19 cellular contexts compared by ENCODE assay signal in genomic region chr5:82808960-82809359, GRCh38.
"Had no signal": no experiment of that assay in that cellular context is flagged by ENCODE, and none has a peak within 500 bp of the region (broad histone marks: within the 10 kb centered on the region; RNA-seq: fewer than 3 reads in every experiment).

No MANE protein-coding gene starts in this region.

- H3K27ac ChIP-seq: ascending aorta, dorsolateral prefrontal cortex, skin epidermis, testis had no signal

- ATAC-seq: activated T-cell treated with anti-CD3 and anti-CD28 coated beads, Interleukin-2, amount 50 U/mL, for 72 hours; stimulated activated memory B cell treated with anti-CD40 and anti-IgM and Interleukin-4, amounts not matched to agents 10 μg/mL and 1 μg/mL and 100 μg/mL, for 72 hours had no signal

- H3K4me3 ChIP-seq: ascending aorta, dorsolateral prefrontal cortex, skin epidermis, testis had no signal

- H3K27me3 ChIP-seq: ascending aorta, dorsolateral prefrontal cortex, testis had no signal

- H3K27ac Mint-ChIP-seq: activated naive CD4-positive, alpha-beta T cell treated with anti-CD3 and anti-CD28 coated beads, Interleukin-2, amount 50 U/mL, for 24 hours; activated T-cell treated with anti-CD3 and anti-CD28 coated beads, Interleukin-2, amount 50 U/mL, for 72 hours; memory B cell; progenitor cell of endocrine pancreas; stimulated activated memory B cell treated with anti-CD40 and anti-IgM and Interleukin-4, amounts not matched to agents 10 μg/mL and 1 μg/mL and 100 μg/mL, for 72 hours; type B pancreatic cell had no signal

- H3K36me3 ChIP-seq: ascending aorta had no signal

- H3K27me3 Mint-ChIP-seq: activated naive CD4-positive, alpha-beta T cell treated with anti-CD3 and anti-CD28 coated beads, Interleukin-2, amount 50 U/mL, for 24 hours; memory B cell; progenitor cell of endocrine pancreas; stimulated activated memory B cell treated with anti-CD40 and anti-IgM and Interleukin-4, amounts not matched to agents 10 μg/mL and 1 μg/mL and 100 μg/mL, for 72 hours; type B pancreatic cell had no signal

- H3K9me3 ChIP-seq: ascending aorta, testis had no signal

- H3K4me3 Mint-ChIP-seq: activated naive CD4-positive, alpha-beta T cell treated with anti-CD3 and anti-CD28 coated beads, Interleukin-2, amount 50 U/mL, for 24 hours; activated T-cell treated with anti-CD3 and anti-CD28 coated beads, Interleukin-2, amount 50 U/mL, for 72 hours; memory B cell; neural crest cell; stimulated activated memory B cell treated with anti-CD40 and anti-IgM and Interleukin-4, amounts not matched to agents 10 μg/mL and 1 μg/mL and 100 μg/mL, for 72 hours; type B pancreatic cell had no signal

- H3K4me1 Mint-ChIP-seq: activated naive CD4-positive, alpha-beta T cell treated with anti-CD3 and anti-CD28 coated beads, Interleukin-2, amount 50 U/mL, for 24 hours; memory B cell; stimulated activated memory B cell treated with anti-CD40 and anti-IgM and Interleukin-4, amounts not matched to agents 10 μg/mL and 1 μg/mL and 100 μg/mL, for 72 hours had no signal

- H3K36me3 Mint-ChIP-seq: activated naive CD4-positive, alpha-beta T cell treated with anti-CD3 and anti-CD28 coated beads, Interleukin-2, amount 50 U/mL, for 24 hours; memory B cell; stimulated activated memory B cell treated with anti-CD40 and anti-IgM and Interleukin-4, amounts not matched to agents 10 μg/mL and 1 μg/mL and 100 μg/mL, for 72 hours; type B pancreatic cell had no signal

- H3K4me1 ChIP-seq: ascending aorta, testis had no signal

- DNase-seq: activated CD4-positive, CD25-positive, alpha-beta regulatory T cell treated with anti-CD3 and anti-CD28 coated beads, Interleukin-2, amount 50 U/mL, for 72 hours; activated CD8-positive, alpha-beta memory T cell treated with anti-CD3 and anti-CD28 coated beads, Interleukin-2, amount 50 U/mL, for 48 hours; activated gamma-delta T cell; activated T-cell treated with anti-CD3 and anti-CD28 coated beads, Interleukin-2, amount 50 U/mL, for 72 hours; dorsolateral prefrontal cortex; foreskin melanocyte; hypothalamus; stimulated activated CD4-positive, alpha-beta T cell treated with anti-CD3 and anti-CD28 coated beads, Interleukin-15, amount 100 ng/mL, for 24 hours; stimulated activated CD4-positive, alpha-beta T cell treated with anti-CD3 and anti-CD28 coated beads, Interleukin-4, amount 100 ng/mL, for 24 hours; T1000; testis had no signal

- H3K9me3 Mint-ChIP-seq: activated naive CD4-positive, alpha-beta T cell treated with anti-CD3 and anti-CD28 coated beads, Interleukin-2, amount 50 U/mL, for 24 hours; activated T-cell treated with anti-CD3 and anti-CD28 coated beads, Interleukin-2, amount 50 U/mL, for 72 hours; neural crest cell; stimulated activated memory B cell treated with anti-CD40 and anti-IgM and Interleukin-4, amounts not matched to agents 10 μg/mL and 1 μg/mL and 100 μg/mL, for 72 hours; type B pancreatic cell had no signal
